Comparison of ENCODE assay signal across 9 cellular contexts in genomic region chr2:102065675-102066252, GRCh38.
A peak's percentile ranks its signal among the peaks of the same experiment; 100 is the strongest.
DNase-seq lines count a peak whose midpoint lies in the region; ATAC-seq and TF ChIP-seq lines count a peak whose summit lies in the region.
"Had no signal": no experiment of that assay in that cellular context is flagged by ENCODE, and none has a peak within 500 bp of the region (broad histone marks: within the 10 kb centered on the region; RNA-seq: fewer than 3 reads in every experiment).

No MANE protein-coding gene starts in this region.

- ATAC-seq in lower lobe of right lung (no peak), HG02610 (IDR thresholded peaks at IDR 0.05; ENCODE audit: unreplicated experiment) (no peak), HG03139 (IDR thresholded peaks at IDR 0.05; ENCODE audit: unreplicated experiment) (no peak)

- H3K9me3 ChIP-seq in lower lobe of right lung: no peaks in the 10 kb centered on the region
- H3K9me3 ChIP-seq in uterus: no peaks in the 10 kb centered on the region

- intact Hi-C loops in lower lobe of right lung (cut with DNase I) (no loop called here), uterus (cut with DNase I; ENCODE audit: low total_unique reads) (no loop called here)

- TF ChIP-seq CTCF in brain microvascular endothelial cell (IDR thresholded peaks at IDR 0.05; ENCODE audit: low read depth, low read length, missing control alignments) (no peak), lower lobe of right lung (IDR thresholded peaks at IDR 0.05) (no peak), uterus (IDR thresholded peaks at IDR 0.05) (no peak)

- DNase-seq in activated CD4-positive, alpha-beta T cell treated with anti-CD3 and anti-CD28 coated beads for 48 hours: peak; percentile 32
- no peak for DNase-seq in activated CD4-positive, alpha-beta T cell treated with anti-CD3 and anti-CD28 coated beads for 4 hours
- peak; percentile 82 for DNase-seq in brain microvascular endothelial cell
- DNase-seq in lower lobe of right lung: peak; percentile 62
- peak in 1 of 2 donors; percentile 41 for DNase-seq in uterus
- DNase-seq in RPMI8226: no peak
- DNase-seq: activated naive CD4-positive, alpha-beta T cell treated with anti-CD3 and anti-CD28 coated beads, Interleukin-2, amount 50 U/mL, for 16 hours had no signal

- no peaks in the 10 kb centered on the region for H3K36me3 ChIP-seq in brain microvascular endothelial cell (replicated peaks)
- H3K36me3 ChIP-seq in lower lobe of right lung: no peaks in the 10 kb centered on the region
- no peaks in the 10 kb centered on the region for H3K36me3 ChIP-seq in uterus

- H3K27me3 ChIP-seq in brain microvascular endothelial cell (replicated peaks): no peaks in the 10 kb centered on the region
- no peaks in the 10 kb centered on the region for H3K27me3 ChIP-seq in lower lobe of right lung (ENCODE audit: low read depth)
- no peaks in the 10 kb centered on the region for H3K27me3 ChIP-seq in uterus

- TF ChIP-seq POLR2A in uterus (IDR thresholded peaks at IDR 0.05): no peak

- H3K4me1 ChIP-seq in lower lobe of right lung (peaks cover 75% of the 10 kb centered on the region), uterus (peaks cover 8 to 34% of the 10 kb centered on the region in 2 donors)

- in situ Hi-C loops in brain microvascular endothelial cell (cut with HindIII; ENCODE audit: low pct_ligation_motif_present, low sequenced_read_pairs): no loop called here

- H3K27ac ChIP-seq in brain microvascular endothelial cell: peak overlapping the region; percentile 94
- peak overlapping the region; percentile 89 for H3K27ac ChIP-seq in lower lobe of right lung
- peak overlapping the region; percentile 86 to 95 for H3K27ac ChIP-seq in uterus

- H3K4me3 ChIP-seq in brain microvascular endothelial cell (ENCODE audit: low read depth, low read length) (no peak overlapping the region), lower lobe of right lung (no peak overlapping the region), uterus (no peak overlapping the region)

Comparison
In these comparisons a context has a peak if more than half of its experiments do, and no peak if none do; other contexts are left out.
1. DNase-seq: peak in activated CD4-positive, alpha-beta T cell treated with anti-CD3 and anti-CD28 coated beads for 48 hours (single experiment), brain microvascular endothelial cell (single experiment) and lower lobe of right lung (single experiment); none in activated CD4-positive, alpha-beta T cell treated with anti-CD3 and anti-CD28 coated beads for 4 hours (0 of 2) and RPMI8226 (single experiment).
2. Peak in every context shown above with its lines, with median percentiles within 50 percentile points of each other: H3K27ac ChIP-seq.